ENCODE assay signal across 8 cellular contexts in the genomic region with DNA sequence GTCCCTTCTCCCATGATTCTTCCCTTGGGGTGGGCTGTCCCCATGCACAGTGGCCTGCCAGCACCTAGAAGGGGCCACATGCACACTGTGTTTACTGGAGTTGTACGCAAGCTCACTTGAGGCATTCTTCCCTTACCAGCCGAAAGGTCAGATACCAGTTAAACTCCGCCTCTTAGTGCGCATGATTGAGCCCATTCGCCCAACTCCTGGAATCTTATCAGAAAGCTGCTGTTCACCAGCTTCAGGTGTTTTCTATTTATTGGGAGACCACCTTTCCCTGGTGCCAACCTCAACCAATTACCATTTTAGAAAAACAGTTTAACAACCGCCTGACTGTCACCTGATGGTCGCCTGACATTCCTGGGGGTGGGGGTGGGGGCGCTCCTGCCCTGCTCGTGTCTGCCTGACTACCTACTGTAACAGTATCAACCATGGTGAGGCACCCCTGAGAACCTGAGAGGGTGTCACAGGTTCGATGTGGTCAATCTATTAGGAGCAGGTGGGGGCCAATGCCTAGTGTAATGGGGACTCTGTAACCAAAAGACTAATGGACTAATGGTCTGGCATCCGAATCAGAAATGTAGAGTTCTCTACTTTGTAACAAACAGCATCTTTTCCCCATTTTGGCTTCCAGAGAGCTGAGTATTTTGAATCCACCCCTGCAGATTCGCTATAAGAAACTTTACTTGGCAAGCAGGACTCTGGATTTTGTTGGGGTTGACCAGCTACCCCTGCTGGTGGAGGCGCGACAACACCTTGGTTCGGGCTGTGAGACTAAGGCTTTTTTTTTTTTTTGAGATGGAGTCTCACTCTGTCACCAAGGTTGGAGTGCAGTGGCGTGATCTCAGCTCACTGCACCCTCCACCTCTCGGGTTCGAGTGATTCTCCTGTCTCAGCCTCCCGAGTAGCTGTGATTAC. TPM values are rescaled to one million over a fixed set of nuclear protein-coding genes. Genes with fewer than 3 reads are reported as not detected.
DNase-seq lines count a peak whose midpoint lies in the region; ATAC-seq and TF ChIP-seq lines count a peak whose summit lies in the region.

No MANE protein-coding gene starts in this region.

- no peaks in the 10 kb centered on the region for H3K4me1 Mint-ChIP-seq in T-helper 2 cell treated with Interferon-gamma antibody and Interleukin-4, amounts not matched to agents 5 μg/mL and 100 μg/mL, for 36 hours (ENCODE audit: low read depth)

- peak; percentile 21 for DNase-seq in Caki2 (ENCODE audit: low read depth)
- DNase-seq in HS-27A (ENCODE audit: low read depth): peak; percentile 4
- DNase-seq in T-helper 2 cell treated with Interferon-gamma antibody and Interleukin-4, amounts not matched to agents 5 μg/mL and 100 μg/mL, for 36 hours (ENCODE audit: low spot score): peak; percentile 25
- peak; percentile 42 for DNase-seq in brain microvascular endothelial cell
- DNase-seq in left kidney (ENCODE audit: low read depth, low spot score): peak; percentile 88
- DNase-seq in stimulated activated CD8-positive, alpha-beta memory T cell treated with anti-CD3 and anti-CD28 coated beads, Interleukin-12 subunit alpha, Interleukin-12 subunit beta, amount 100 ng/mL, for 4 hours (ENCODE audit: low read depth): peak; percentile 10
- no peak for DNase-seq in NCI-H345 (lab: John Stamatoyannopoulos, UW)

- H3K4me3 ChIP-seq in brain microvascular endothelial cell (ENCODE audit: low read depth, low read length): no peak overlapping the region

- in situ Hi-C loops in Caki2 (cut with HindIII; ENCODE audit: low pct_unique_long_range_greater_than_20kb, low sequenced_read_pairs): no loop called here
- in situ Hi-C loops in brain microvascular endothelial cell (cut with HindIII; ENCODE audit: low pct_ligation_motif_present, low sequenced_read_pairs): no loop called here

- H3K27me3 Mint-ChIP-seq in T-helper 2 cell treated with Interferon-gamma antibody and Interleukin-4, amounts not matched to agents 5 μg/mL and 100 μg/mL, for 36 hours (ENCODE audit: low read depth): no peaks in the 10 kb centered on the region

- peak; percentile 79 for TF ChIP-seq CTCF in brain microvascular endothelial cell (IDR thresholded peaks at IDR 0.05; ENCODE audit: low read depth, low read length, missing control alignments)

- no peaks in the 10 kb centered on the region for H3K36me3 Mint-ChIP-seq in T-helper 2 cell treated with Interferon-gamma antibody and Interleukin-4, amounts not matched to agents 5 μg/mL and 100 μg/mL, for 36 hours (ENCODE audit: low read depth)

- no peak overlapping the region for H3K27ac Mint-ChIP-seq in T-helper 2 cell treated with Interferon-gamma antibody and Interleukin-4, amounts not matched to agents 5 μg/mL and 100 μg/mL, for 36 hours

- H3K9me3 Mint-ChIP-seq in T-helper 2 cell treated with Interferon-gamma antibody and Interleukin-4, amounts not matched to agents 5 μg/mL and 100 μg/mL, for 36 hours: no peaks in the 10 kb centered on the region

- no peak overlapping the region for H3K27ac ChIP-seq in brain microvascular endothelial cell

- H3K36me3 ChIP-seq in brain microvascular endothelial cell (replicated peaks): no peaks in the 10 kb centered on the region

- ATAC-seq in HG02938 (IDR thresholded peaks at IDR 0.05; ENCODE audit: unreplicated experiment): no peak

- H3K4me3 Mint-ChIP-seq in T-helper 2 cell treated with Interferon-gamma antibody and Interleukin-4, amounts not matched to agents 5 μg/mL and 100 μg/mL, for 36 hours: no peak overlapping the region

- no peaks in the 10 kb centered on the region for H3K27me3 ChIP-seq in brain microvascular endothelial cell (replicated peaks)

RNA-seq across cellular contexts. Expression of gene ZNF157, which starts 58.3 kb away (rescaled TPM):
- total RNA-seq in Caki2 (2014; rRNA removed; shearing (Covaris generic); ENCODE audit: low replicate concordance): not detected in 2 replicates
